ENCODE assay signal across 20 cellular contexts in the genomic region with DNA sequence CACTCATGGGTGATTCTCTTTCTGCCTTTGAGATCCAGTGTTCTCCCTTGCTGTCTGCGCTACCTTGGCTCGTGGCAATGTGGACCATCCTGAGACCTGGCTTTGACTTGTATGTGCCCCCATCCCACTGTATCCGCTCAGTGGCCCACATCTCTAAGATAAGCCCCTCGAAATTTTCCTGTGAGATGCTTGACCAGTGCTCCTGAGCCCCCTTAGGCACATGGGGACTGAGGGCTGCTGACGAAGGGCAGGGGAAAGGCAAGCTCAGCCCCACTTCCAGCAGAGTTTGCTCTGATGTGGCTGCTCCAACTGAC. TPM values are rescaled to one million over a fixed set of nuclear protein-coding genes. Genes with fewer than 3 reads are reported as not detected.
DNase-seq lines count a peak whose midpoint lies in the region; ATAC-seq and TF ChIP-seq lines count a peak whose summit lies in the region.
"Had no signal": no experiment of that assay in that cellular context is flagged by ENCODE, and none has a peak within 500 bp of the region (broad histone marks: within the 10 kb centered on the region; RNA-seq: fewer than 3 reads in every experiment).

No MANE protein-coding gene starts in this region.

- DNase-seq in CD4-positive, alpha-beta memory T cell = no peak
- DNase-seq in caudate nucleus (lab: John Stamatoyannopoulos, UW) (no peak), nucleus accumbens (lab: John Stamatoyannopoulos, UW) (no peak)
- no peak for DNase-seq in activated CD4-positive, alpha-beta memory T cell treated with anti-CD3 and anti-CD28 coated beads for 36 hours
- DNase-seq: BE2C, DND-41, GDM1, NCI-H1105 treated with DMSO at 0.1 percent for 48 hours, NCI-H1694 treated with DMSO at 0.1 percent for 48 hours, NCI-H2107, NCI-H226, NCI-H524 treated with DMSO at 0.1 percent for 48 hours, SHP77, SK-N-SH had no signal

- H3K4me1 ChIP-seq in CD4-positive, alpha-beta memory T cell (ENCODE audit: insufficient read depth, low read length) = peaks cover 67% of the 10 kb centered on the region
- no peaks in the 10 kb centered on the region for H3K4me1 ChIP-seq in HEK293 (ENCODE audit: control insufficient read depth, insufficient read depth, low read length)

- peak overlapping the region; percentile 6 for H3K27ac ChIP-seq in CD4-positive, alpha-beta memory T cell (ENCODE audit: low read depth, low read length)
- no peak overlapping the region for H3K27ac ChIP-seq in HEK293 (ENCODE audit: extremely low read depth, low read depth, low read length)
- H3K27ac ChIP-seq in caudate nucleus (ENCODE audit: low read depth, low read length) = peak overlapping the region; percentile 44

- no peaks in the 10 kb centered on the region for H3K9me3 ChIP-seq in CD4-positive, alpha-beta memory T cell (ENCODE audit: control insufficient read depth in 1 of 2, low read length in 2 of 2)
- H3K9me3 ChIP-seq in HEK293 (ENCODE audit: control insufficient read depth, insufficient read depth, low read depth, low read length) = no peaks in the 10 kb centered on the region
- H3K9me3 ChIP-seq: BE2C, SK-N-SH had no signal

- no peak for ATAC-seq in stimulated activated memory B cell treated with anti-CD40 and anti-IgM and Interleukin-4, amounts not matched to agents 10 μg/mL and 1 μg/mL and 100 μg/mL, for 72 hours
- no peak for ATAC-seq in GM18870 (IDR thresholded peaks at IDR 0.05; ENCODE audit: unreplicated experiment)
- ATAC-seq: GM12878 had no signal

- intact Hi-C loops in CD4-positive, alpha-beta memory T cell (cut with micrococcal nuclease) = no loop called here
- intact Hi-C loops in activated CD4-positive, alpha-beta memory T cell treated with anti-CD3 and anti-CD28 coated beads for 36 hours (cut with micrococcal nuclease) = loop anchor here (5.0 kb wide), 2 partner anchors 87 to 283 kb away; partner anchors contain the start of gene RAD52

- H3K4me3 Mint-ChIP-seq in CD4-positive, alpha-beta memory T cell = peak overlapping the region in 4 of 8 donors; percentile 4 to 93 (median 55)
- H3K4me3 Mint-ChIP-seq in stimulated activated memory B cell treated with anti-CD40 and anti-IgM and Interleukin-4, amounts not matched to agents 10 μg/mL and 1 μg/mL and 100 μg/mL, for 72 hours = no peak overlapping the region
- H3K4me3 Mint-ChIP-seq in activated CD4-positive, alpha-beta memory T cell treated with anti-CD3 and anti-CD28 coated beads for 36 hours = no peak overlapping the region

- peaks cover 37 to 73% (median 60%) of the 10 kb centered on the region in 4 donors for H3K4me1 Mint-ChIP-seq in CD4-positive, alpha-beta memory T cell
- peaks cover 71% of the 10 kb centered on the region for H3K4me1 Mint-ChIP-seq in stimulated activated memory B cell treated with anti-CD40 and anti-IgM and Interleukin-4, amounts not matched to agents 10 μg/mL and 1 μg/mL and 100 μg/mL, for 72 hours
- H3K4me1 Mint-ChIP-seq in activated CD4-positive, alpha-beta memory T cell treated with anti-CD3 and anti-CD28 coated beads for 36 hours (ENCODE audit: low read depth) = peaks cover 69% of the 10 kb centered on the region

- H3K27me3 Mint-ChIP-seq in CD4-positive, alpha-beta memory T cell = no peaks in the 10 kb centered on the region
- H3K27me3 Mint-ChIP-seq in stimulated activated memory B cell treated with anti-CD40 and anti-IgM and Interleukin-4, amounts not matched to agents 10 μg/mL and 1 μg/mL and 100 μg/mL, for 72 hours = no peaks in the 10 kb centered on the region
- no peaks in the 10 kb centered on the region for H3K27me3 Mint-ChIP-seq in activated CD4-positive, alpha-beta memory T cell treated with anti-CD3 and anti-CD28 coated beads for 36 hours
- H3K27me3 Mint-ChIP-seq: IgD-negative memory B cell had no signal

- H3K36me3 ChIP-seq in CD4-positive, alpha-beta memory T cell (ENCODE audit: insufficient read depth, low read length) = no peaks in the 10 kb centered on the region
- no peaks in the 10 kb centered on the region for H3K36me3 ChIP-seq in HEK293 (ENCODE audit: control insufficient read depth in 2 of 2, insufficient read depth in 1 of 2, low read length in 2 of 2)
- H3K36me3 ChIP-seq: BE2C had no signal

- H3K36me3 Mint-ChIP-seq in CD4-positive, alpha-beta memory T cell = peaks cover 0 to 3% of the 10 kb centered on the region in 2 donors
- no peaks in the 10 kb centered on the region for H3K36me3 Mint-ChIP-seq in stimulated activated memory B cell treated with anti-CD40 and anti-IgM and Interleukin-4, amounts not matched to agents 10 μg/mL and 1 μg/mL and 100 μg/mL, for 72 hours
- peaks cover 2% of the 10 kb centered on the region for H3K36me3 Mint-ChIP-seq in activated CD4-positive, alpha-beta memory T cell treated with anti-CD3 and anti-CD28 coated beads for 36 hours

- TF ChIP-seq CTCF in HEK293 (tag by site-specific recombination; IDR thresholded peaks at IDR 0.05) = no peak

- no peaks in the 10 kb centered on the region for H3K27me3 ChIP-seq in CD4-positive, alpha-beta memory T cell (ENCODE audit: insufficient read depth, low read length)
- H3K27me3 ChIP-seq: BE2C had no signal

- H3K27ac Mint-ChIP-seq in CD4-positive, alpha-beta memory T cell = peak overlapping the region in 4 of 7 donors; percentile 26 to 57 (median 50)
- peak overlapping the region; percentile 72 for H3K27ac Mint-ChIP-seq in stimulated activated memory B cell treated with anti-CD40 and anti-IgM and Interleukin-4, amounts not matched to agents 10 μg/mL and 1 μg/mL and 100 μg/mL, for 72 hours
- H3K27ac Mint-ChIP-seq in activated CD4-positive, alpha-beta memory T cell treated with anti-CD3 and anti-CD28 coated beads for 36 hours = no peak overlapping the region

- POLR2A ChIA-PET in CD4-positive, alpha-beta memory T cell (lab: Charles Lee; ENCODE audit: partially characterized antibody) = no interaction called here
- POLR2A ChIA-PET in HEK293 (lab: Yijun Ruan, JAX) = no interaction called here
- POLR2A ChIA-PET in activated CD4-positive, alpha-beta memory T cell treated with anti-CD3 and anti-CD28 coated beads for 36 hours (lab: Charles Lee) = no interaction called here

- no peaks in the 10 kb centered on the region for H3K9me3 Mint-ChIP-seq in CD4-positive, alpha-beta memory T cell
- H3K9me3 Mint-ChIP-seq in stimulated activated memory B cell treated with anti-CD40 and anti-IgM and Interleukin-4, amounts not matched to agents 10 μg/mL and 1 μg/mL and 100 μg/mL, for 72 hours = no peaks in the 10 kb centered on the region
- no peaks in the 10 kb centered on the region for H3K9me3 Mint-ChIP-seq in activated CD4-positive, alpha-beta memory T cell treated with anti-CD3 and anti-CD28 coated beads for 36 hours
- H3K9me3 Mint-ChIP-seq: IgD-negative memory B cell had no signal

- H3K4me3 ChIP-seq in CD4-positive, alpha-beta memory T cell (ENCODE audit: low read length in 2 of 2) = no peak overlapping the region
- H3K4me3 ChIP-seq in HEK293 (ENCODE audit: low read depth, low read length) = no peak overlapping the region
- H3K4me3 ChIP-seq: GM12878 had no signal

- CTCF ChIA-PET in CD4-positive, alpha-beta memory T cell (lab: Charles Lee; ENCODE audit: partially characterized antibody) = interaction anchor here (1.1 kb wide), 1 partner anchor 11 kb away, joined by 3 read pairs; no protein-coding TSS in a partner anchor
- CTCF ChIA-PET in HEK293 (lab: Yijun Ruan, JAX) = no interaction called here
- CTCF ChIA-PET in activated CD4-positive, alpha-beta memory T cell treated with anti-CD3 and anti-CD28 coated beads for 36 hours (lab: Charles Lee) = interaction anchor here (1.4 to 1.9 kb wide), 2 partner anchors 21 to 150 kb away, joined by 3 to 6 read pairs; no protein-coding TSS in a partner anchor

TF ChIP-seq in HEK293, 187 proteins besides CTCF, POLR2A, EP300 and RAD21:
- peak; percentile 81 for TF ChIP-seq ZNF223 (tag by site-specific recombination; IDR thresholded peaks at IDR 0.05)
- TF ChIP-seq ZNF785 (tag by site-specific recombination; IDR thresholded peaks at IDR 0.05) = no peak

RNA-seq across cellular contexts. Expression of gene NINJ2, which starts 1.5 kb away (rescaled TPM):
- total RNA-seq in CD4-positive, alpha-beta memory T cell = 1 to 10 TPM; 3.7 to 4.5 TPM
- polyA plus RNA-seq in CD4-positive, alpha-beta memory T cell = 10 to 100 TPM; 25.5 to 30.3 TPM
- 1 to 10 TPM; 5.1 to 7.5 TPM for total RNA-seq in activated CD4-positive, alpha-beta memory T cell treated with anti-CD3 and anti-CD28 coated beads for 36 hours
- total RNA-seq: LHCN-M2 had no signal
